In genomic region chr1:109425902-109426277, GRCh38 we compare ENCODE assay signal across 8 cellular contexts. TPM values are rescaled to one million over a fixed set of nuclear protein-coding genes. Genes with fewer than 3 reads are reported as not detected.
DNase-seq lines count a peak whose midpoint lies in the region; ATAC-seq and TF ChIP-seq lines count a peak whose summit lies in the region.

No MANE protein-coding gene starts in this region.

- no peaks in the 10 kb centered on the region for H3K27me3 Mint-ChIP-seq in GM23338 (ENCODE audit: insufficient read depth, low read depth, poor library complexity)
- H3K27me3 Mint-ChIP-seq in effector memory CD8-positive, alpha-beta T cell = no peaks in the 10 kb centered on the region

- TF ChIP-seq POLR2A in stomach (IDR thresholded peaks at IDR 0.05) = no peak

- H3F3A ChIP-seq in GM23338 (replicated peaks; ENCODE audit: low read depth) = no peaks in the 10 kb centered on the region

- 0 to 1% (median 1%) methylated on average over 10 to 23 of the region's 23 CpGs for WGBS in stomach, 5 donors

- no peak for TF ChIP-seq EP300 in stomach (IDR thresholded peaks at IDR 0.05)

- peaks cover 17% of the 10 kb centered on the region for H4K20me1 ChIP-seq in GM23338 (replicated peaks; ENCODE audit: insufficient read depth)

- H3K4me1 Mint-ChIP-seq in GM23338 = peaks cover 17% of the 10 kb centered on the region; the same call in 2 of the 3 replicates
- peaks cover 33 to 34% of the 10 kb centered on the region in 2 donors for H3K4me1 Mint-ChIP-seq in effector memory CD8-positive, alpha-beta T cell (ENCODE audit: low read depth in 2 of 2)

- DNase-seq in GM06990 (ENCODE audit: extremely low read depth, insufficient read length) = no peak
- peak; percentile 71 for DNase-seq in GM23338 (ENCODE audit: low spot score)
- DNase-seq in LHCN-M2 (ENCODE audit: low read depth) = peak; percentile 65
- peak; percentile 50 to 57 (median 52) for DNase-seq in effector memory CD8-positive, alpha-beta T cell
- peak; percentile 61 for DNase-seq in stomach
- DNase-seq in SK-N-DZ (ENCODE audit: low spot score) = no peak

- no peak for TF ChIP-seq CTCF in GM06990 (IDR thresholded peaks at IDR 0.05; ENCODE audit: insufficient read depth, low read length, poor library complexity, severe bottlenecking)
- no peak for TF ChIP-seq CTCF in GM23338 (conservative IDR thresholded peaks at IDR 0.05; ENCODE audit: low read depth in 2 of 2)
- TF ChIP-seq CTCF in stomach (IDR thresholded peaks at IDR 0.05) = no peak

- H3K36me3 ChIP-seq in GM06990 (ENCODE audit: control insufficient read depth, insufficient read depth, low read length) (peaks cover under 1% of the 10 kb centered on the region), GM23338 (ENCODE audit: insufficient read depth) (peaks cover 2% of the 10 kb centered on the region), muscle layer of colon (ENCODE audit: insufficient read depth, low read length) (peaks cover 8% of the 10 kb centered on the region), stomach (peaks cover 4 to 13% (median 9%) of the 10 kb centered on the region in 4 donors)

- H2AFZ ChIP-seq in GM23338 = no peak overlapping the region

- H3K9ac ChIP-seq in muscle layer of colon (ENCODE audit: low read length) = peak overlapping the region; percentile 82

- H3K27ac ChIP-seq in GM23338 (ENCODE audit: low read depth) (peak overlapping the region; percentile 29; the same call in 1 of the 2 replicates), muscle layer of colon (ENCODE audit: low read depth, low read length) (peak overlapping the region; percentile 54), stomach (peak overlapping the region; percentile 87 to 92 (median 90))

- no peaks in the 10 kb centered on the region for H3K9me3 Mint-ChIP-seq in GM23338
- no peaks in the 10 kb centered on the region for H3K9me3 Mint-ChIP-seq in effector memory CD8-positive, alpha-beta T cell

- peaks cover 58% of the 10 kb centered on the region for H3K79me2 ChIP-seq in GM23338 (replicated peaks; ENCODE audit: insufficient read depth)

- H3K4me3 ChIP-seq in GM06990 (replicated peaks; ENCODE audit: low read depth, low read length) (peak overlapping the region; percentile 94), GM23338 (peak overlapping the region; percentile 75), muscle layer of colon (ENCODE audit: low read depth in 1 of 2, low read length in 2 of 2) (peak overlapping the region; percentile 79 to 96), stomach (peak overlapping the region; percentile 75 to 91 (median 84))

- peak overlapping the region; percentile 73 for H3K4me2 ChIP-seq in GM23338

- H3K27me3 ChIP-seq in GM06990 (replicated peaks; ENCODE audit: control insufficient read depth, insufficient read depth, low read length) = no peaks in the 10 kb centered on the region
- no peaks in the 10 kb centered on the region for H3K27me3 ChIP-seq in GM23338 (ENCODE audit: insufficient read depth)
- no peaks in the 10 kb centered on the region for H3K27me3 ChIP-seq in muscle layer of colon (ENCODE audit: control insufficient read depth in 1 of 2, insufficient read depth in 2 of 2, low read length in 2 of 2)
- H3K27me3 ChIP-seq in stomach = no peaks in the 10 kb centered on the region

- peak; percentile 64 for ATAC-seq in GM23338
- peak; percentile 27 to 38 for ATAC-seq in activated CD4-positive, CD25-positive, alpha-beta regulatory T cell treated with anti-CD3 and anti-CD28 coated beads, Interleukin-2, amount 50 U/mL, for 24 hours
- peak; percentile 39 for ATAC-seq in effector memory CD8-positive, alpha-beta T cell (replicated peaks)

- intact Hi-C loops in stomach (cut with DNase I; ENCODE audit: low total_unique reads) = no loop called here

- no peaks in the 10 kb centered on the region for H3K9me2 ChIP-seq in GM23338 (ENCODE audit: insufficient read depth)

- peaks cover 4% of the 10 kb centered on the region; the same call in 1 of the 2 replicates for H3K4me1 ChIP-seq in GM23338 (ENCODE audit: insufficient read depth)
- H3K4me1 ChIP-seq in muscle layer of colon (ENCODE audit: insufficient read depth, low read length) = peaks cover 11% of the 10 kb centered on the region
- H3K4me1 ChIP-seq in stomach = peaks cover 14 to 50% (median 31%) of the 10 kb centered on the region in 4 donors

- H3K9me3 ChIP-seq in muscle layer of colon (ENCODE audit: low read length) (no peaks in the 10 kb centered on the region), stomach (no peaks in the 10 kb centered on the region)

- H3K36me3 Mint-ChIP-seq in GM23338 (ENCODE audit: low read depth) = peaks cover 7% of the 10 kb centered on the region; the same call in 2 of the 3 replicates
- peaks cover 45% of the 10 kb centered on the region for H3K36me3 Mint-ChIP-seq in effector memory CD8-positive, alpha-beta T cell (ENCODE audit: insufficient read depth)

- peak overlapping the region; percentile 95 for H3K4me3 Mint-ChIP-seq in GM23338
- H3K4me3 Mint-ChIP-seq in effector memory CD8-positive, alpha-beta T cell = peak overlapping the region; percentile 94 to 95

- H3K27ac Mint-ChIP-seq in GM23338 = peak overlapping the region; percentile 99
- peak overlapping the region; percentile 96 to 98 for H3K27ac Mint-ChIP-seq in effector memory CD8-positive, alpha-beta T cell

TF ChIP-seq in GM23338, 12 proteins besides CTCF, POLR2A, EP300 and RAD21 (continues in another document):
- TF ChIP-seq EZH2phosphoT487 (IDR thresholded peaks at IDR 0.05; ENCODE audit: unreplicated experiment) = no peak

RNA-seq across cellular contexts. Expression of gene PSMA5, which starts 0.4 kb away (rescaled TPM):
- 94.2 and 104 TPM in 2 replicates for total RNA-seq in GM23338 (2014; rRNA removed; shearing (Covaris generic))
- polyA plus RNA-seq in GM23338 (2016; fragmentation: Nextera tagmentation; extraction: Ambion mirVana) = 107 and 126 TPM in 2 replicates
- 46.8 and 47.8 TPM in 2 replicates for total RNA-seq in LHCN-M2 (2014; rRNA removed)
- polyA plus RNA-seq in LHCN-M2 (2012) = 93.3 TPM
- 10 to 100 TPM in 3 of 5 donors, 1 to 10 TPM in 2; 5.3 to 39.3 (median 11.3) TPM for total RNA-seq in stomach
- 10 to 100 TPM; 44.7 to 84.2 (median 50.6) TPM for polyA plus RNA-seq in stomach
- 78.4 and 79.9 TPM in 2 replicates for polyA plus RNA-seq in SK-N-DZ (2014; cell fraction: cytosol; rRNA removed)
- 45.1 and 46.8 TPM in 2 replicates for polyA plus RNA-seq in SK-N-DZ (2014; cell fraction: nucleus; rRNA removed)

RNA-seq across cellular contexts. Expression of gene SORT1, which starts 28.2 kb away (rescaled TPM):
- total RNA-seq in GM23338 (2014; rRNA removed; shearing (Covaris generic)) = 51.7 and 55.4 TPM in 2 replicates
- polyA plus RNA-seq in GM23338 (2016; fragmentation: Nextera tagmentation; extraction: Ambion mirVana) (10.3 and 10.9 TPM in 2 replicates), stomach (10 to 100 TPM in 2 of 3 donors, 1 to 10 TPM in 1; 4.6 to 12.6 (median 10.5) TPM)
- total RNA-seq in LHCN-M2 (2014; rRNA removed) (9.4 and 18.1 TPM in 2 replicates), stomach (100 to 1,000 TPM in 1 of 5 donors, 10 to 100 TPM in 4; 35.3 to 481 (median 48.1) TPM)
- polyA plus RNA-seq in LHCN-M2 (2012) = 38.8 TPM
- 17.5 and 19.3 TPM in 2 replicates for polyA plus RNA-seq in SK-N-DZ (2014; cell fraction: cytosol; rRNA removed)
- polyA plus RNA-seq in SK-N-DZ (2014; cell fraction: nucleus; rRNA removed) = 13.0 and 20.1 TPM in 2 replicates

RNA-seq across cellular contexts. Expression of gene SYPL2, which starts 40.5 kb away (rescaled TPM):
- 0.49 and 1.6 TPM in 2 replicates for total RNA-seq in GM23338 (2014; rRNA removed; shearing (Covaris generic))
- polyA plus RNA-seq in GM23338 (2016; fragmentation: Nextera tagmentation; extraction: Ambion mirVana) (0.40 and 0.56 TPM in 2 replicates), stomach (1 to 10 TPM in 1 of 3 donors, under 1 TPM in 2; 0.50 to 1.0 (median 0.61) TPM)
- total RNA-seq in LHCN-M2 (2014; rRNA removed) (0.06 and 0.34 TPM in 2 replicates), stomach (under 1 TPM in 2 of 5 donors, not detected in 3; 0.45 to 0.58 TPM)
- 0.40 TPM for polyA plus RNA-seq in LHCN-M2 (2012)
- polyA plus RNA-seq in SK-N-DZ (2014; cell fraction: cytosol; rRNA removed) = 0.07 and 0.08 TPM in 2 replicates
- polyA plus RNA-seq in SK-N-DZ (2014; cell fraction: nucleus; rRNA removed) = not detected in 2 replicates

RNA-seq across cellular contexts. Expression of gene ATXN7L2, which starts 57.8 kb away (rescaled TPM):
- 9.4 and 9.9 TPM in 2 replicates for total RNA-seq in GM23338 (2014; rRNA removed; shearing (Covaris generic))
- 8.0 and 9.4 TPM in 2 replicates for polyA plus RNA-seq in GM23338 (2016; fragmentation: Nextera tagmentation; extraction: Ambion mirVana)
- 6.2 and 6.4 TPM in 2 replicates for total RNA-seq in LHCN-M2 (2014; rRNA removed)
- polyA plus RNA-seq in LHCN-M2 (2012) = 2.4 TPM
- 1 to 10 TPM in 3 of 5 donors, under 1 TPM in 1, not detected in 1; 0.29 to 5.1 (median 2.6) TPM for total RNA-seq in stomach
- 1 to 10 TPM in 2 of 3 donors, under 1 TPM in 1; 0.76 to 6.3 (median 5.2) TPM for polyA plus RNA-seq in stomach
- 11.1 and 15.7 TPM in 2 replicates for polyA plus RNA-seq in SK-N-DZ (2014; cell fraction: cytosol; rRNA removed)
- 43.6 and 59.5 TPM in 2 replicates for polyA plus RNA-seq in SK-N-DZ (2014; cell fraction: nucleus; rRNA removed)

Comparison
In these comparisons a context has a peak if more than half of its experiments do, and no peak if none do; other contexts are left out.
1. DNase-seq: peak in GM23338 (single experiment), LHCN-M2 (single experiment), effector memory CD8-positive, alpha-beta T cell (3 of 3) and stomach (single experiment); none in GM06990 (single experiment) and SK-N-DZ (single experiment).
2. H3K27ac ChIP-seq: peak in every context shown above with its lines; median percentile 90 in stomach; 54 in muscle layer of colon; 29 in GM23338.
3. Peak in every context shown above with its lines, with median percentiles within 50 percentile points of each other: H3K4me3 ChIP-seq and ATAC-seq.